8 cellular contexts compared by ENCODE assay signal in genomic region chr2:17851731-17852585, GRCh38. TPM values are rescaled to one million over a fixed set of nuclear protein-coding genes. Genes with fewer than 3 reads are reported as not detected.
DNase-seq lines count a peak whose midpoint lies in the region; ATAC-seq and TF ChIP-seq lines count a peak whose summit lies in the region.

No MANE protein-coding gene starts in this region.

- TF ChIP-seq CTCF in C4-2B (conservative IDR thresholded peaks at IDR 0.05) (peak; percentile 85), fibroblast of pulmonary artery (IDR thresholded peaks at IDR 0.05; ENCODE audit: low read length, missing control alignments) (peak; percentile 92), osteocyte (IDR thresholded peaks at IDR 0.05) (peak; percentile 80)

- no peaks in the 10 kb centered on the region for H3K4me1 Mint-ChIP-seq in osteocyte (ENCODE audit: unreplicated experiment)

- H3K4me3 ChIP-seq in fibroblast of pulmonary artery (replicated peaks; ENCODE audit: low read depth, low read length), result no peak overlapping the region

- H3K27ac Mint-ChIP-seq in osteocyte (ENCODE audit: unreplicated experiment), result no peak overlapping the region

- DNase-seq in NCI-H1694 treated with DMSO at 0.1 percent for 48 hours (lab: John Stamatoyannopoulos, UW) (peak; percentile 89), UCSD-AML1 (lab: John Stamatoyannopoulos, UW; ENCODE audit: unreplicated experiment) (peak; percentile 36), fibroblast of pulmonary artery (ENCODE audit: low read depth) (peak; percentile 71), osteocyte (ENCODE audit: extremely low spot score, unreplicated experiment) (no peak), GOT3 (lab: John Stamatoyannopoulos, UW) (no peak)

- peaks cover 27% of the 10 kb centered on the region for H3K27me3 Mint-ChIP-seq in osteocyte (ENCODE audit: unreplicated experiment)

- ATAC-seq in GM18508 (IDR thresholded peaks at IDR 0.05; ENCODE audit: insufficient read depth, unreplicated experiment) (peak; percentile 76), HG02870 (IDR thresholded peaks at IDR 0.05; ENCODE audit: unreplicated experiment) (peak; percentile 79)

- no peaks in the 10 kb centered on the region for H3K9me3 Mint-ChIP-seq in osteocyte (ENCODE audit: unreplicated experiment)

- H3K36me3 Mint-ChIP-seq in osteocyte (ENCODE audit: unreplicated experiment), result no peaks in the 10 kb centered on the region

- H3K27ac ChIP-seq in C4-2B, result no peak overlapping the region

- no peak overlapping the region for H3K4me3 Mint-ChIP-seq in osteocyte (ENCODE audit: unreplicated experiment)

RNA-seq across cellular contexts. Expression of gene KCNS3, which starts 26.5 kb away (rescaled TPM):
- total RNA-seq in osteocyte, result not detected in 2 replicates

RNA-seq across cellular contexts. Expression of gene MSGN1, which starts 35.7 kb away (rescaled TPM):
- total RNA-seq in osteocyte, result not detected in 2 replicates

Comparison
In these comparisons a context has a peak if more than half of its experiments do, and no peak if none do; other contexts are left out.
1. DNase-seq: peak in NCI-H1694 treated with DMSO at 0.1 percent for 48 hours (single experiment), UCSD-AML1 (single experiment) and fibroblast of pulmonary artery (single experiment); none in osteocyte (single experiment) and GOT3 (single experiment).
2. Peak in every context shown above with its lines, with median percentiles within 50 percentile points of each other: CTCF ChIP-seq.